ENCODE assay signal across 9 cellular contexts in genomic region chrX:39309721-39310152, GRCh38.
DNase-seq lines count a peak whose midpoint lies in the region; ATAC-seq and TF ChIP-seq lines count a peak whose summit lies in the region.
"Had no signal": no experiment of that assay in that cellular context is flagged by ENCODE, and none has a peak within 500 bp of the region (broad histone marks: within the 10 kb centered on the region; RNA-seq: fewer than 3 reads in every experiment).

No MANE protein-coding gene starts in this region.

- ATAC-seq in DND-41 (ENCODE audit: insufficient read depth, low read depth) = peak; percentile 93
- ATAC-seq in T-helper 17 cell = peak; percentile 78
- no peak for ATAC-seq in GM19023 (IDR thresholded peaks at IDR 0.05; ENCODE audit: unreplicated experiment)

- H3K9me3 ChIP-seq in DND-41 (ENCODE audit: insufficient read depth, low read length, severe bottlenecking) (no peaks in the 10 kb centered on the region), T-helper 17 cell (ENCODE audit: control insufficient read depth, low read length, poor library complexity, severe bottlenecking) (no peaks in the 10 kb centered on the region)

- H3K9ac ChIP-seq in DND-41 (ENCODE audit: low read depth, low read length) = no peak overlapping the region
- H3K9ac ChIP-seq: neural progenitor cell had no signal

- H3K36me3 Mint-ChIP-seq in T-helper 17 cell (ENCODE audit: low read depth) (peaks cover 2% of the 10 kb centered on the region), neural crest cell (ENCODE audit: low read depth) (peaks cover 4% of the 10 kb centered on the region)
- H3K36me3 Mint-ChIP-seq: neural progenitor cell had no signal

- H3K27ac ChIP-seq in DND-41 (ENCODE audit: low read length) = peak overlapping the region; percentile 77
- H3K27ac ChIP-seq: neural progenitor cell had no signal

- DNase-seq in DND-41 (peak; percentile 62), T-helper 17 cell (peak in 2 of 3 donors; percentile 9 to 29), astrocyte of the hippocampus (ENCODE audit: low read depth, low spot score) (peak; percentile 7), neural crest cell (ENCODE audit: low read depth, low spot score) (no peak), NCI-H2196 (lab: John Stamatoyannopoulos, UW; ENCODE audit: unreplicated experiment) (no peak), HCEC 1CT (no peak), NCI-H2107 (lab: John Stamatoyannopoulos, UW) (no peak)

- peaks cover 25% of the 10 kb centered on the region for H3K4me1 ChIP-seq in DND-41 (ENCODE audit: insufficient read depth, low read length)
- H3K4me1 ChIP-seq: neural progenitor cell had no signal

- H3K4me3 Mint-ChIP-seq in T-helper 17 cell = peak overlapping the region; percentile 73
- no peak overlapping the region for H3K4me3 Mint-ChIP-seq in neural crest cell
- H3K4me3 Mint-ChIP-seq: neural progenitor cell had no signal

- no peaks in the 10 kb centered on the region for H4K20me1 ChIP-seq in DND-41 (ENCODE audit: insufficient read depth, low read length)

- peak overlapping the region; percentile 39 for H3K4me2 ChIP-seq in DND-41 (ENCODE audit: insufficient read depth, low read length)
- H3K4me2 ChIP-seq: neural progenitor cell had no signal

- H3K27me3 Mint-ChIP-seq in T-helper 17 cell (no peaks in the 10 kb centered on the region), neural crest cell (ENCODE audit: low read depth) (no peaks in the 10 kb centered on the region)

- no peaks in the 10 kb centered on the region for H3K27me3 ChIP-seq in DND-41 (ENCODE audit: insufficient read depth, low read length, poor library complexity)
- H3K27me3 ChIP-seq: neural progenitor cell had no signal

- H3K27ac Mint-ChIP-seq in T-helper 17 cell (peak overlapping the region; percentile 98), neural crest cell (ENCODE audit: unreplicated experiment) (peak overlapping the region; percentile 91)
- H3K27ac Mint-ChIP-seq: neural progenitor cell had no signal

- H3K4me1 Mint-ChIP-seq in T-helper 17 cell (peaks cover 27% of the 10 kb centered on the region), neural crest cell (peaks cover 25% of the 10 kb centered on the region)

- H3K9me3 Mint-ChIP-seq in neural crest cell = peaks cover 17% of the 10 kb centered on the region

- TF ChIP-seq CTCF in DND-41 (IDR thresholded peaks at IDR 0.05; ENCODE audit: borderline replicate concordance, extremely low read depth, low read length, poor library complexity, severe bottlenecking) = no peak
- TF ChIP-seq CTCF in neural crest cell (conservative IDR thresholded peaks at IDR 0.05) = no peak

- H3K79me2 ChIP-seq in DND-41 (ENCODE audit: insufficient read depth, low read length) = no peaks in the 10 kb centered on the region

- H2AFZ ChIP-seq in DND-41 (ENCODE audit: low read depth, low read length) = peak overlapping the region; percentile 8; the same call in 1 of the 2 replicates
- H2AFZ ChIP-seq: neural progenitor cell had no signal

- H3K4me3 ChIP-seq in DND-41 (ENCODE audit: low read depth in 1 of 2, low read length in 2 of 2) = no peak overlapping the region
- H3K4me3 ChIP-seq: neural progenitor cell had no signal

- no peaks in the 10 kb centered on the region for H3K36me3 ChIP-seq in DND-41 (ENCODE audit: insufficient read depth, low read length)
- H3K36me3 ChIP-seq: neural progenitor cell had no signal

Comparison
In these comparisons a context has a peak if more than half of its experiments do, and no peak if none do; other contexts are left out.
1. DNase-seq: peak in DND-41 (single experiment), T-helper 17 cell (2 of 3) and astrocyte of the hippocampus (single experiment); none in neural crest cell (single experiment), NCI-H2196 (single experiment), HCEC 1CT (single experiment) and NCI-H2107 (single experiment).